Comparison of ENCODE assay signal across 8 cellular contexts in genomic region chr2:160210599-160211138, GRCh38. TPM values are rescaled to one million over a fixed set of nuclear protein-coding genes. Genes with fewer than 3 reads are reported as not detected.
DNase-seq lines count a peak whose midpoint lies in the region; ATAC-seq, FAIRE-seq and TF ChIP-seq lines count a peak whose summit lies in the region.

No MANE protein-coding gene starts in this region.

- FAIRE-seq in pancreas (lab: Jason Lieb, UNC) = no peak

- H3K27me3 ChIP-seq in fibroblast of lung (ENCODE audit: control insufficient read depth, insufficient read depth, low read length) (no peaks in the 10 kb centered on the region), pancreas (no peaks in the 10 kb centered on the region), upper lobe of left lung (no peaks in the 10 kb centered on the region)

- no peak overlapping the region for H3K4me2 ChIP-seq in fibroblast of lung (ENCODE audit: extremely low read depth, insufficient read depth, low read length)

- DNase-seq in ACHN (peak; percentile 88), NOMO-1 treated with DMSO at 0.1 percent for 48 hours (lab: John Stamatoyannopoulos, UW; ENCODE audit: unreplicated experiment) (peak; percentile 80), fibroblast of lung (ENCODE audit: low read depth in 2 of 2) (peak in 1 of 2 donors; percentile 46), pancreas (peak; percentile 61 to 86 (median 81)), upper lobe of left lung (peak in 1 of 2 donors; percentile 79)
- peak; percentile 68 for DNase-seq in activated CD8-positive, alpha-beta memory T cell treated with anti-CD3 and anti-CD28 coated beads, Interleukin-2, amount 50 U/mL, for 4 hours

- H3K27ac ChIP-seq in fibroblast of lung (ENCODE audit: insufficient read depth, low read length) (no peak overlapping the region), pancreas (peak overlapping the region in 2 of 4 donors; percentile 26 to 51), upper lobe of left lung (no peak overlapping the region)

- H4K20me1 ChIP-seq in fibroblast of lung (ENCODE audit: control insufficient read depth, extremely low read depth, insufficient read depth, low read length) = no peaks in the 10 kb centered on the region

- H3K4me3 ChIP-seq in fibroblast of lung (replicated peaks in 1 of 4; ENCODE audit: control extremely low read depth in 1 of 4, insufficient read depth in 1 of 4, low read depth in 3 of 4, low read length in 4 of 4) (no peak overlapping the region), pancreas (no peak overlapping the region), upper lobe of left lung (no peak overlapping the region)

- H3K9me3 ChIP-seq in fibroblast of lung (ENCODE audit: control insufficient read depth, insufficient read depth, low read depth, low read length) = no peaks in the 10 kb centered on the region
- no peaks in the 10 kb centered on the region for H3K9me3 ChIP-seq in pancreas
- H3K9me3 ChIP-seq in upper lobe of left lung = no peaks in the 10 kb centered on the region

- intact Hi-C loops in pancreas (cut with DNase I) = no loop called here

- H2AFZ ChIP-seq in fibroblast of lung (ENCODE audit: low read length) = no peak overlapping the region

- no peak for TF ChIP-seq EP300 in upper lobe of left lung (IDR thresholded peaks at IDR 0.05)

- 39 to 43% methylated on average over 11 of the region's 11 CpGs for WGBS in pancreas, 2 donors
- WGBS in upper lobe of left lung, 2 donors = 57 to 58% methylated on average over 11 of the region's 11 CpGs

- TF ChIP-seq CTCF in fibroblast of lung (conservative IDR thresholded peaks at IDR 0.05 in 1 of 2, IDR thresholded peaks at IDR 0.05 in 1 of 2; ENCODE audit: low read depth in 1 of 2, low read length in 2 of 2) = peak; percentile 29 to 61
- peak; percentile 58 to 76 (median 68) for TF ChIP-seq CTCF in pancreas (IDR thresholded peaks at IDR 0.05)
- TF ChIP-seq CTCF in upper lobe of left lung (IDR thresholded peaks at IDR 0.05) = peak; percentile 38 to 75 (median 58)

- no peaks in the 10 kb centered on the region for H3K79me2 ChIP-seq in fibroblast of lung (ENCODE audit: control insufficient read depth, insufficient read depth, low read length)

- no peak for TF ChIP-seq POLR2A in upper lobe of left lung (IDR thresholded peaks at IDR 0.05)

- in situ Hi-C loops in ACHN (cut with HindIII; ENCODE audit: low pct_ligation_motif_present, low pct_unique_long_range_greater_than_20kb, low sequenced_read_pairs) = no loop called here

- H3K4me1 ChIP-seq in fibroblast of lung (ENCODE audit: control insufficient read depth, extremely low read depth, insufficient read depth, low read length) = peaks cover 33% of the 10 kb centered on the region
- peaks cover 4 to 16% (median 5%) of the 10 kb centered on the region in 3 donors for H3K4me1 ChIP-seq in pancreas
- H3K4me1 ChIP-seq in upper lobe of left lung = peaks cover 23 to 42% (median 33%) of the 10 kb centered on the region in 4 donors

- H3K36me3 ChIP-seq in fibroblast of lung (ENCODE audit: control insufficient read depth, insufficient read depth, low read length) = no peaks in the 10 kb centered on the region
- H3K36me3 ChIP-seq in pancreas = no peaks in the 10 kb centered on the region
- H3K36me3 ChIP-seq in upper lobe of left lung = no peaks in the 10 kb centered on the region

- ATAC-seq in GM18511 (IDR thresholded peaks at IDR 0.05; ENCODE audit: unreplicated experiment) (peak; percentile 84), HG02943 (IDR thresholded peaks at IDR 0.05; ENCODE audit: low read depth, unreplicated experiment) (peak; percentile 89), pancreas (peak; percentile 85 to 91 (median 87)), upper lobe of left lung (ENCODE audit: low FRiP score in 2 of 2) (peak; percentile 70 to 72)

- no peak overlapping the region for H3K9ac ChIP-seq in fibroblast of lung (ENCODE audit: insufficient read depth, low read length)

RNA-seq across cellular contexts. Expression of gene ITGB6, which starts 10.6 kb away (rescaled TPM):
- total RNA-seq in fibroblast of lung (not detected in 2 replicates), pancreas (10 to 100 TPM in 1 of 6 donors, 1 to 10 TPM in 5; 1.9 to 32.4 (median 3.1) TPM), upper lobe of left lung (100 to 1,000 TPM in 1 of 6 donors, 10 to 100 TPM in 5; 52.6 to 124 (median 68.8) TPM)
- polyA plus RNA-seq in fibroblast of lung (0.01 TPM in 2 replicates), pancreas (1 to 10 TPM; 1.3 to 3.2 TPM)
- polyA plus RNA-seq in fibroblast of lung (2012) = not detected in 2 replicates
- polyA minus RNA-seq in fibroblast of lung (ENCODE audit: low replicate concordance) = not detected in 2 replicates
